Comparison of ENCODE assay signal across 16 cellular contexts in genomic region chr7:80142853-80143580, GRCh38. TPM values are rescaled to one million over a fixed set of nuclear protein-coding genes. Genes with fewer than 3 reads are reported as not detected.
DNase-seq lines count a peak whose midpoint lies in the region; ATAC-seq, FAIRE-seq and TF ChIP-seq lines count a peak whose summit lies in the region.
"Had no signal": no experiment of that assay in that cellular context is flagged by ENCODE, and none has a peak within 500 bp of the region (broad histone marks: within the 10 kb centered on the region; RNA-seq: fewer than 3 reads in every experiment).

No MANE protein-coding gene starts in this region.

- POLR2A ChIA-PET in HEK293T (lab: Yijun Ruan, JAX) = no interaction called here

- no peaks in the 10 kb centered on the region for H3K27me3 ChIP-seq in endocrine pancreas (ENCODE audit: control insufficient read depth, insufficient read depth, low read length)
- no peaks in the 10 kb centered on the region for H3K27me3 ChIP-seq in smooth muscle cell (ENCODE audit: low read depth)
- H3K27me3 ChIP-seq in prostate gland (replicated peaks; ENCODE audit: insufficient read depth) = no peaks in the 10 kb centered on the region

- H4K20me1 ChIP-seq in smooth muscle cell (ENCODE audit: low read depth) = peaks cover 100% of the 10 kb centered on the region

- H3K4me1 ChIP-seq in endocrine pancreas (ENCODE audit: control insufficient read depth, insufficient read depth, low read length) (peaks cover 33% of the 10 kb centered on the region), smooth muscle cell (ENCODE audit: low read depth) (peaks cover 52% of the 10 kb centered on the region), prostate gland (replicated peaks) (peaks cover 5% of the 10 kb centered on the region)

- H3F3A ChIP-seq in smooth muscle cell (ENCODE audit: low read depth) = peaks cover 24% of the 10 kb centered on the region

- H3K79me2 ChIP-seq in smooth muscle cell (ENCODE audit: low read depth) = peaks cover 99% of the 10 kb centered on the region

- H3K4me2 ChIP-seq in smooth muscle cell = peak overlapping the region; percentile 76

- H3K27ac ChIP-seq in smooth muscle cell (ENCODE audit: low read depth) (peak overlapping the region; percentile 86), prostate gland (no peak overlapping the region)
- H3K27ac ChIP-seq: GM23248 had no signal

- no peak for ATAC-seq in HG03135 (IDR thresholded peaks at IDR 0.05; ENCODE audit: unreplicated experiment)
- ATAC-seq: GM12878, K562 had no signal

- H3K9me3 ChIP-seq in endocrine pancreas (ENCODE audit: control insufficient read depth, low read length) (no peaks in the 10 kb centered on the region), smooth muscle cell (replicated peaks; ENCODE audit: low read depth) (no peaks in the 10 kb centered on the region), prostate gland (no peaks in the 10 kb centered on the region)

- H2AFZ ChIP-seq in smooth muscle cell (ENCODE audit: low read depth) = no peak overlapping the region
- H2AFZ ChIP-seq: GM23248 had no signal

- WGBS in smooth muscle cell (ENCODE audit: low lambda C conversion rate) = 25% methylated on average over 1 of the region's 1 CpG
- 96% methylated on average over 1 of the region's 1 CpG for WGBS in prostate gland

- TF ChIP-seq POLR2A in H54 (IDR thresholded peaks at IDR 0.05; ENCODE audit: low read depth, low read length) = no peak
- no peak for TF ChIP-seq POLR2A in prostate gland (IDR thresholded peaks at IDR 0.05)

- intact Hi-C loops in prostate gland (cut with DNase I) = no loop called here

- H3K9ac ChIP-seq in endocrine pancreas (ENCODE audit: control insufficient read depth, insufficient read depth, low read length) (no peak overlapping the region), smooth muscle cell (ENCODE audit: low read depth) (no peak overlapping the region)
- H3K9ac ChIP-seq: GM23248 had no signal

- DNase-seq in H54 (ENCODE audit: insufficient read length, low spot score) (no peak), HEK293T (ENCODE audit: extremely low spot score) (no peak), smooth muscle cell (lab: John Stamatoyannopoulos, UW; ENCODE audit: unreplicated experiment) (no peak), prostate gland (ENCODE audit: low spot score) (no peak), iPS-NIHi7 (ENCODE audit: extremely low spot score) (no peak)
- no peak for DNase-seq in activated effector memory CD4-positive, alpha-beta T cell treated with anti-CD3 and anti-CD28 coated beads, Interleukin-2, amount 50 U/mL, for 16 hours
- DNase-seq: Calu3; CD4-positive, alpha-beta T cell; DMS79; GM23248; H7 had no signal

- TF ChIP-seq CTCF in smooth muscle cell (IDR thresholded peaks at IDR 0.05; ENCODE audit: borderline replicate concordance, insufficient read depth, poor library complexity, severe bottlenecking) (no peak), prostate gland (IDR thresholded peaks at IDR 0.05) (no peak)

- CTCF ChIA-PET in HEK293T (lab: Yijun Ruan, JAX) = interaction anchor here (1.2 kb wide), 1 partner anchor 9 kb away, joined by 3 read pairs; the partner anchor contains the start of gene GNAI1

- peak overlapping the region; percentile 11 for H3K4me3 ChIP-seq in endocrine pancreas (ENCODE audit: control insufficient read depth, insufficient read depth, low read length)
- H3K4me3 ChIP-seq in smooth muscle cell = no peak overlapping the region
- H3K4me3 ChIP-seq in prostate gland = no peak overlapping the region
- H3K4me3 ChIP-seq: GM12878, GM23248, K562 had no signal

- H3K36me3 ChIP-seq in endocrine pancreas (ENCODE audit: control insufficient read depth, insufficient read depth, low read length) (no peaks in the 10 kb centered on the region), smooth muscle cell (ENCODE audit: low read depth) (no peaks in the 10 kb centered on the region), prostate gland (no peaks in the 10 kb centered on the region)

- FAIRE-seq in H54 (lab: Jason Lieb, UNC) = peak; percentile 50
- FAIRE-seq: GM12878, GM18507, K562 had no signal

TF ChIP-seq in HEK293T, 16 proteins besides CTCF, POLR2A, EP300 and RAD21:
- TF ChIP-seq ZNF384 (IDR thresholded peaks at IDR 0.05) (no peak), SP1 (IDR thresholded peaks at IDR 0.05) (no peak), TARDBP (IDR thresholded peaks at IDR 0.05) (no peak), FOXK2 (IDR thresholded peaks at IDR 0.05) (no peak), PKNOX1 (IDR thresholded peaks at IDR 0.05) (peak; percentile 66), ARNT (IDR thresholded peaks at IDR 0.05) (no peak), ELF4 (IDR thresholded peaks at IDR 0.05) (no peak), FOXA1 (IDR thresholded peaks at IDR 0.05) (no peak)

RNA-seq across cellular contexts. Expression of gene GNAI1, which starts 8.4 kb away (rescaled TPM):
- total RNA-seq in smooth muscle cell = 204 and 226 TPM in 2 replicates
- 183 and 223 TPM in 2 replicates for polyA plus RNA-seq in smooth muscle cell
- total RNA-seq in prostate gland = 10 to 100 TPM; 30.2 to 40.4 TPM
- total RNA-seq: GM12878 had no signal
- polyA plus RNA-seq: GM12878 had no signal
